16 cellular contexts compared by ENCODE assay signal in genomic region chr3:62184559-62184958, GRCh38.
DNase-seq lines count a peak whose midpoint lies in the region; ATAC-seq and TF ChIP-seq lines count a peak whose summit lies in the region.
"Had no signal": no experiment of that assay in that cellular context is flagged by ENCODE, and none has a peak within 500 bp of the region (broad histone marks: within the 10 kb centered on the region; RNA-seq: fewer than 3 reads in every experiment).

No MANE protein-coding gene starts in this region.

- H3K9ac ChIP-seq in H9 (ENCODE audit: extremely low read depth, insufficient read length, low read length), result no peak overlapping the region
- H3K9ac ChIP-seq in endodermal cell (ENCODE audit: extremely low read depth, low read length, poor library complexity, severe bottlenecking), result no peak overlapping the region

- TF ChIP-seq CTCF in H9 (conservative IDR thresholded peaks at IDR 0.05), result 0 out of 3 replicates have a peak, but pooled peaks have one; percentile 13
- TF ChIP-seq CTCF in endodermal cell (conservative IDR thresholded peaks at IDR 0.05), result no peak
- TF ChIP-seq CTCF in neural crest cell (conservative IDR thresholded peaks at IDR 0.05), result no peak

- H2AFZ ChIP-seq in H9 (ENCODE audit: low read length), result no peak overlapping the region

- no peak overlapping the region for H2AK5ac ChIP-seq in H9 (ENCODE audit: insufficient read length, low read length)

- no peak overlapping the region for H3K23ac ChIP-seq in H9 (ENCODE audit: insufficient read length, low read depth, low read length)

- no peak overlapping the region for H3K4ac ChIP-seq in H9 (ENCODE audit: low read depth, low read length)

- H3K27ac Mint-ChIP-seq in H9 (peak overlapping the region in 2 of 3 experiments; percentile 4 to 44; a peak in 2 of 7 replicates), endodermal cell (peak overlapping the region; percentile 0), neural crest cell (ENCODE audit: unreplicated experiment) (peak overlapping the region; percentile 88)
- no peak overlapping the region for H3K27ac Mint-ChIP-seq in activated CD4-positive, alpha-beta memory T cell treated with anti-CD3 and anti-CD28 coated beads for 36 hours
- no peak overlapping the region for H3K27ac Mint-ChIP-seq in CD4-positive, alpha-beta memory T cell
- H3K27ac Mint-ChIP-seq in activated T-cell treated with anti-CD3 and anti-CD28 coated beads, Interleukin-2, amount 50 U/mL, for 72 hours, result no peak overlapping the region
- H3K27ac Mint-ChIP-seq: activated CD8-positive, alpha-beta T cell treated with anti-CD3 and anti-CD28 coated beads, Interleukin-2, amount 10 ng/mL, durations not matched to agents 7 days and 5 days; IgD-negative memory B cell had no signal

- intact Hi-C loops in activated CD4-positive, alpha-beta memory T cell treated with anti-CD3 and anti-CD28 coated beads for 36 hours (cut with micrococcal nuclease), result loop anchor here (10.0 kb wide), 1 partner anchor 800 kb away; no protein-coding TSS in a partner anchor
- intact Hi-C loops in CD4-positive, alpha-beta memory T cell (cut with micrococcal nuclease), result no loop called here

- H2BK12ac ChIP-seq in H9 (ENCODE audit: insufficient read length, low read depth, low read length), result no peak overlapping the region

- H3K4me1 Mint-ChIP-seq in H9 (peaks cover 14 to 17% of the 10 kb centered on the region in 2 experiments), endodermal cell (peaks cover 18% of the 10 kb centered on the region), neural crest cell (peaks cover 9% of the 10 kb centered on the region)
- H3K4me1 Mint-ChIP-seq in activated CD4-positive, alpha-beta memory T cell treated with anti-CD3 and anti-CD28 coated beads for 36 hours (ENCODE audit: low read depth), result peaks cover 4% of the 10 kb centered on the region
- peaks cover 5 to 8% (median 6%) of the 10 kb centered on the region in 4 donors for H3K4me1 Mint-ChIP-seq in CD4-positive, alpha-beta memory T cell
- H3K4me1 Mint-ChIP-seq in activated T-cell treated with anti-CD3 and anti-CD28 coated beads, Interleukin-2, amount 50 U/mL, for 72 hours (ENCODE audit: low read depth), result no peaks in the 10 kb centered on the region

- H4K5ac ChIP-seq in H9 (ENCODE audit: insufficient read length, low read depth, low read length), result no peak overlapping the region

- H3K9me3 ChIP-seq in H9 (ENCODE audit: control insufficient read depth, low read depth, low read length) (no peaks in the 10 kb centered on the region), endodermal cell (ENCODE audit: control insufficient read depth, low read length) (no peaks in the 10 kb centered on the region)
- H3K9me3 ChIP-seq in CD4-positive, alpha-beta memory T cell (ENCODE audit: control insufficient read depth in 1 of 2, low read length in 2 of 2), result no peaks in the 10 kb centered on the region
- H3K9me3 ChIP-seq: esophagus muscularis mucosa, tibial nerve had no signal

- H2BK20ac ChIP-seq in H9 (ENCODE audit: low read depth, low read length, poor library complexity, severe bottlenecking), result no peak overlapping the region

- H3K27ac ChIP-seq in H9 (ENCODE audit: insufficient read length, low read depth, low read length) (no peak overlapping the region), endodermal cell (ENCODE audit: low read depth, low read length) (no peak overlapping the region)
- no peak overlapping the region for H3K27ac ChIP-seq in CD4-positive, alpha-beta memory T cell (ENCODE audit: low read depth, low read length)
- H3K27ac ChIP-seq: esophagus muscularis mucosa, tibial nerve had no signal

- no peak overlapping the region for H4K8ac ChIP-seq in H9 (replicated peaks; ENCODE audit: insufficient read length, low read depth, low read length)

- DNase-seq in H9, result no peak
- DNase-seq in MV-4-11 (lab: John Stamatoyannopoulos, UW), result peak; percentile 87
- DNase-seq in endodermal cell, result no peak
- no peak for DNase-seq in neural crest cell (ENCODE audit: low read depth, low spot score)
- DNase-seq in superior temporal gyrus (ENCODE audit: extremely low spot score), result no peak
- DNase-seq in activated CD4-positive, alpha-beta memory T cell treated with anti-CD3 and anti-CD28 coated beads for 36 hours, result no peak
- no peak for DNase-seq in CD4-positive, alpha-beta memory T cell
- no peak for DNase-seq in activated T-cell treated with anti-CD3 and anti-CD28 coated beads, Interleukin-2, amount 50 U/mL, for 72 hours
- DNase-seq: activated CD8-positive, alpha-beta T cell treated with anti-CD3 and anti-CD28 coated beads, Interleukin-2, amount 10 ng/mL, durations not matched to agents 7 days and 5 days; activated naive CD4-positive, alpha-beta T cell treated with Interleukin-2 at 50 U/mL for 16 hours; GOT3 had no signal

- no peak overlapping the region for H3K18ac ChIP-seq in H9 (ENCODE audit: insufficient read length, low read depth, low read length)

- H3T11ph ChIP-seq in H9 (ENCODE audit: low read length), result no peak overlapping the region

- no peaks in the 10 kb centered on the region for H4K20me1 ChIP-seq in H9 (ENCODE audit: control insufficient read depth, insufficient read depth, insufficient read length)

- ATAC-seq in activated T-cell treated with anti-CD3 and anti-CD28 coated beads, Interleukin-2, amount 50 U/mL, for 72 hours (replicated peaks in 1 of 2), result no peak
- ATAC-seq: activated CD8-positive, alpha-beta T cell treated with anti-CD3 and anti-CD28 coated beads, Interleukin-2, amount 10 ng/mL, durations not matched to agents 7 days and 5 days; Panc1 had no signal

- H3K9me3 Mint-ChIP-seq in H9 (peaks cover 0 to 2% of the 10 kb centered on the region in 2 experiments; a peak in 1 of 5 replicates), endodermal cell (no peaks in the 10 kb centered on the region), neural crest cell (no peaks in the 10 kb centered on the region)
- H3K9me3 Mint-ChIP-seq in activated CD4-positive, alpha-beta memory T cell treated with anti-CD3 and anti-CD28 coated beads for 36 hours, result no peaks in the 10 kb centered on the region
- no peaks in the 10 kb centered on the region for H3K9me3 Mint-ChIP-seq in CD4-positive, alpha-beta memory T cell
- no peaks in the 10 kb centered on the region for H3K9me3 Mint-ChIP-seq in activated T-cell treated with anti-CD3 and anti-CD28 coated beads, Interleukin-2, amount 50 U/mL, for 72 hours
- H3K9me3 Mint-ChIP-seq: central memory CD8-positive, alpha-beta T cell; IgD-negative memory B cell had no signal

- no peak overlapping the region for H3K4me3 ChIP-seq in endodermal cell (ENCODE audit: low read length)
- H3K4me3 ChIP-seq in CD4-positive, alpha-beta memory T cell (ENCODE audit: low read length in 2 of 2), result no peak overlapping the region
- H3K4me3 ChIP-seq: esophagus muscularis mucosa, tibial nerve had no signal

- H2BK120ac ChIP-seq in H9 (ENCODE audit: low read depth, low read length, poor library complexity, severe bottlenecking), result no peak overlapping the region

- H2BK5ac ChIP-seq in H9 (ENCODE audit: insufficient read length, low read length), result no peak overlapping the region

- POLR2A ChIA-PET in activated CD4-positive, alpha-beta memory T cell treated with anti-CD3 and anti-CD28 coated beads for 36 hours (lab: Charles Lee), result no interaction called here
- POLR2A ChIA-PET in CD4-positive, alpha-beta memory T cell (lab: Charles Lee; ENCODE audit: partially characterized antibody), result no interaction called here

- H3K4me2 ChIP-seq in H9 (ENCODE audit: insufficient read depth, insufficient read length, low read length), result no peak overlapping the region

- H3K4me3 Mint-ChIP-seq in H9 (no peak overlapping the region), endodermal cell (no peak overlapping the region), neural crest cell (no peak overlapping the region)
- H3K4me3 Mint-ChIP-seq in activated CD4-positive, alpha-beta memory T cell treated with anti-CD3 and anti-CD28 coated beads for 36 hours, result no peak overlapping the region
- H3K4me3 Mint-ChIP-seq in CD4-positive, alpha-beta memory T cell, result no peak overlapping the region
- no peak overlapping the region for H3K4me3 Mint-ChIP-seq in activated T-cell treated with anti-CD3 and anti-CD28 coated beads, Interleukin-2, amount 50 U/mL, for 72 hours
- H3K4me3 Mint-ChIP-seq: activated CD8-positive, alpha-beta T cell treated with anti-CD3 and anti-CD28 coated beads, Interleukin-2, amount 10 ng/mL, durations not matched to agents 7 days and 5 days; central memory CD8-positive, alpha-beta T cell; IgD-negative memory B cell had no signal

- no peaks in the 10 kb centered on the region for H3K79me2 ChIP-seq in H9 (ENCODE audit: insufficient read depth, low read length)

- H3K23me2 ChIP-seq in H9 (ENCODE audit: insufficient read length, low read depth, low read length, poor library complexity, severe bottlenecking), result no peaks in the 10 kb centered on the region

- H3K27me3 Mint-ChIP-seq in H9 (ENCODE audit: low read depth), result no peaks in the 10 kb centered on the region; the same call in none of the 2 replicates
- no peaks in the 10 kb centered on the region for H3K27me3 Mint-ChIP-seq in endodermal cell (ENCODE audit: insufficient read depth)
- no peaks in the 10 kb centered on the region for H3K27me3 Mint-ChIP-seq in neural crest cell (ENCODE audit: low read depth)
- H3K27me3 Mint-ChIP-seq in activated CD4-positive, alpha-beta memory T cell treated with anti-CD3 and anti-CD28 coated beads for 36 hours, result peaks cover 5% of the 10 kb centered on the region
- peaks cover 0 to 3% of the 10 kb centered on the region in 2 donors for H3K27me3 Mint-ChIP-seq in CD4-positive, alpha-beta memory T cell
- H3K27me3 Mint-ChIP-seq in activated T-cell treated with anti-CD3 and anti-CD28 coated beads, Interleukin-2, amount 50 U/mL, for 72 hours (ENCODE audit: low read depth), result peaks cover 4% of the 10 kb centered on the region

- no peaks in the 10 kb centered on the region for H3K4me1 ChIP-seq in H9 (ENCODE audit: insufficient read depth, low read length)
- peaks cover 10% of the 10 kb centered on the region for H3K4me1 ChIP-seq in endodermal cell (ENCODE audit: control insufficient read depth, insufficient read depth, low read length)
- H3K4me1 ChIP-seq in CD4-positive, alpha-beta memory T cell (ENCODE audit: insufficient read depth, low read length), result peaks cover 4% of the 10 kb centered on the region

- no peak overlapping the region; the same call in 1 of the 2 replicates for H3K14ac ChIP-seq in H9 (ENCODE audit: insufficient read depth, low read length)

- H4K91ac ChIP-seq in H9 (ENCODE audit: insufficient read length, low read depth, low read length), result no peak overlapping the region

- H3K36me3 ChIP-seq in endodermal cell (ENCODE audit: control insufficient read depth, insufficient read depth, low read length), result peaks cover 4% of the 10 kb centered on the region
- H3K36me3 ChIP-seq in CD4-positive, alpha-beta memory T cell (ENCODE audit: insufficient read depth, low read length), result no peaks in the 10 kb centered on the region
- H3K36me3 ChIP-seq: esophagus muscularis mucosa, tibial nerve had no signal

- no peak overlapping the region for H3K56ac ChIP-seq in H9 (ENCODE audit: insufficient read length, low read depth, low read length)

- H3K36me3 Mint-ChIP-seq in H9 (ENCODE audit: insufficient read depth in 1 of 3, low read depth in 3 of 3) (peaks cover 5 to 30% (median 21%) of the 10 kb centered on the region in 3 experiments), endodermal cell (ENCODE audit: low read depth) (peaks cover 23% of the 10 kb centered on the region), neural crest cell (ENCODE audit: low read depth) (peaks cover 9% of the 10 kb centered on the region)
- no peaks in the 10 kb centered on the region for H3K36me3 Mint-ChIP-seq in activated CD4-positive, alpha-beta memory T cell treated with anti-CD3 and anti-CD28 coated beads for 36 hours
- H3K36me3 Mint-ChIP-seq in CD4-positive, alpha-beta memory T cell, result no peaks in the 10 kb centered on the region
- H3K36me3 Mint-ChIP-seq in activated T-cell treated with anti-CD3 and anti-CD28 coated beads, Interleukin-2, amount 50 U/mL, for 72 hours (ENCODE audit: insufficient read depth in 2 of 2), result no peaks in the 10 kb centered on the region

- no peaks in the 10 kb centered on the region for H3K79me1 ChIP-seq in H9 (ENCODE audit: insufficient read depth, low read depth, low read length, poor library complexity, severe bottlenecking)

- WGBS in H9 (ENCODE audit: extremely low coverage, insufficient read length, low lambda C conversion rate), result no CpG with 5 or more reads among the region's 7 CpGs
- 80 to 86% methylated on average over 4 to 7 of the region's 7 CpGs for WGBS in endodermal cell (ENCODE audit: insufficient coverage in 1 of 2, insufficient read length in 1 of 2), 2 experiments

- no peak overlapping the region for H2BK15ac ChIP-seq in H9 (ENCODE audit: low read depth, low read length)

- H3K27me3 ChIP-seq in H9 (ENCODE audit: insufficient read depth, low read length), result no peaks in the 10 kb centered on the region
- H3K27me3 ChIP-seq in endodermal cell (ENCODE audit: control insufficient read depth, insufficient read depth, low read length, poor library complexity, severe bottlenecking), result no peaks in the 10 kb centered on the region
- no peaks in the 10 kb centered on the region for H3K27me3 ChIP-seq in CD4-positive, alpha-beta memory T cell (ENCODE audit: insufficient read depth, low read length)
- H3K27me3 ChIP-seq: esophagus muscularis mucosa, tibial nerve had no signal

- CTCF ChIA-PET in activated CD4-positive, alpha-beta memory T cell treated with anti-CD3 and anti-CD28 coated beads for 36 hours (lab: Charles Lee), result no interaction called here
- CTCF ChIA-PET in CD4-positive, alpha-beta memory T cell (lab: Charles Lee; ENCODE audit: partially characterized antibody), result no interaction called here

Comparison
In these comparisons a context has a peak if more than half of its experiments do, and no peak if none do; other contexts are left out.
1. H3K27ac Mint-ChIP-seq: peak in H9 (2 of 3), endodermal cell (single experiment) and neural crest cell (single experiment); none in activated CD4-positive, alpha-beta memory T cell treated with anti-CD3 and anti-CD28 coated beads for 36 hours (single experiment), CD4-positive, alpha-beta memory T cell (0 of 7) and activated T-cell treated with anti-CD3 and anti-CD28 coated beads, Interleukin-2, amount 50 U/mL, for 72 hours (single experiment).